8 cellular contexts compared by ENCODE assay signal in the genomic region with DNA sequence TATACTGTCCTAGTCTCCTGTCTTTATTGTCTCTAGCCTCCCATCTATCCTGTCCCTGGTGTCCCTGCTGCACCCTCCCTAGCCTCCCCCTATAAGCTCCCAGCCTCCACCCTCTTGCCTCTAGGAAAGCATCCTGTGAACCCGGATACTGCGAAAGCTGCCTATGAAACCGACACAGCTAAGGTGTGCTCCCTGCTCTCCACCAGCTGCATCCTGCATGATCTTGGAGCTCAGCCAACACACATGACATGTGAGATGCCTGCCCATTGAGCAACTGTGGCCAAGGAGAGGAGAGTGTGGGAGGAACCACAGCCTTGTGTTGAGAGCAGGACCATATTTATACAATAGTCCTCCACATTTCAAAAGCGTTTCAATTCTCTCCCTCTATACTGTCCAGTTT.
DNase-seq lines count a peak whose midpoint lies in the region; ATAC-seq, FAIRE-seq and TF ChIP-seq lines count a peak whose summit lies in the region.

No MANE protein-coding gene starts in this region.

- DNase-seq in Daoy (ENCODE audit: low read depth) = peak; percentile 65
- peak; percentile 96 for DNase-seq in NCI-H2196 treated with DMSO at 0.1 percent for 48 hours (lab: John Stamatoyannopoulos, UW; ENCODE audit: unreplicated experiment)
- DNase-seq in bronchial epithelial cell (ENCODE audit: low read depth) = peak; percentile 89
- peak in 4 of 6 donors; percentile 40 to 61 (median 50) for DNase-seq in pancreas
- no peak for DNase-seq in stimulated activated CD8-positive, alpha-beta memory T cell treated with anti-CD3 and anti-CD28 coated beads, Interleukin-4, amount 100 ng/mL, for 48 hours
- no peak for DNase-seq in activated CD4-positive, CD25-positive, alpha-beta regulatory T cell (lab: John Stamatoyannopoulos, UW)

- no peaks in the 10 kb centered on the region for H3K4me1 ChIP-seq in pancreas

- H3K27me3 ChIP-seq in bronchial epithelial cell (ENCODE audit: control insufficient read depth, insufficient read depth, low read length) (no peaks in the 10 kb centered on the region), pancreas (no peaks in the 10 kb centered on the region)

- TF ChIP-seq CTCF in bronchial epithelial cell (IDR thresholded peaks at IDR 0.05; ENCODE audit: insufficient read depth, low read length, severe bottlenecking) (no peak), pancreas (IDR thresholded peaks at IDR 0.05) (no peak)

- ATAC-seq in HG02973 (IDR thresholded peaks at IDR 0.05; ENCODE audit: unreplicated experiment) = peak; percentile 50
- ATAC-seq in pancreas = peak; percentile 35 to 91 (median 88)
- no peak for ATAC-seq in HG03108 (IDR thresholded peaks at IDR 0.05; ENCODE audit: unreplicated experiment)

- no peaks in the 10 kb centered on the region for H3K9me3 ChIP-seq in pancreas

- intact Hi-C loops in pancreas (cut with DNase I) = no loop called here

- no peak overlapping the region for H3K27ac ChIP-seq in pancreas

- H3K36me3 ChIP-seq in bronchial epithelial cell (ENCODE audit: control insufficient read depth, insufficient read depth, low read length) (no peaks in the 10 kb centered on the region), pancreas (no peaks in the 10 kb centered on the region)

- H3K4me3 ChIP-seq in bronchial epithelial cell (ENCODE audit: low read depth, low read length) (no peak overlapping the region), pancreas (no peak overlapping the region)

- peak; percentile 94 for FAIRE-seq in bronchial epithelial cell (lab: Jason Lieb, UNC)
- no peak for FAIRE-seq in pancreas (lab: Jason Lieb, UNC)

- WGBS in pancreas, 2 donors = 18 to 22% methylated on average over 4 of the region's 4 CpGs

Comparison
In these comparisons a context has a peak if more than half of its experiments do, and no peak if none do; other contexts are left out.
1. DNase-seq: peak in Daoy (single experiment), NCI-H2196 treated with DMSO at 0.1 percent for 48 hours (single experiment), bronchial epithelial cell (single experiment) and pancreas (4 of 6); none in stimulated activated CD8-positive, alpha-beta memory T cell treated with anti-CD3 and anti-CD28 coated beads, Interleukin-4, amount 100 ng/mL, for 48 hours (single experiment) and activated CD4-positive, CD25-positive, alpha-beta regulatory T cell (0 of 4).